Comparison of ENCODE assay signal across 16 cellular contexts in genomic region chr4:53505947-53506346, GRCh38.
DNase-seq lines count a peak whose midpoint lies in the region; ATAC-seq and TF ChIP-seq lines count a peak whose summit lies in the region.
"Had no signal": no experiment of that assay in that cellular context is flagged by ENCODE, and none has a peak within 500 bp of the region (broad histone marks: within the 10 kb centered on the region; RNA-seq: fewer than 3 reads in every experiment).

No MANE protein-coding gene starts in this region.

- in situ Hi-C loops in astrocyte of the spinal cord (cut with HindIII; ENCODE audit: low sequenced_read_pairs), result no loop called here

- no peak overlapping the region for H3K27ac ChIP-seq in C4-2B
- H3K27ac ChIP-seq: coronary artery, HL-60 had no signal

- DNase-seq in astrocyte of the spinal cord (ENCODE audit: low read depth, low spot score), result no peak
- no peak for DNase-seq in fibroblast of villous mesenchyme (ENCODE audit: low read depth)
- no peak for DNase-seq in NCI-H2081 (lab: John Stamatoyannopoulos, UW)
- DNase-seq in NCI-H524 treated with DMSO at 0.1 percent for 48 hours (lab: John Stamatoyannopoulos, UW), result no peak
- no peak for DNase-seq in SKM-1 treated with dmso at 0.1 percent for 144 hours (lab: John Stamatoyannopoulos, UW; ENCODE audit: unreplicated experiment)
- DNase-seq: activated CD4-positive, alpha-beta T cell treated with anti-CD3 and anti-CD28 coated beads for 36 hours; CD4-positive, alpha-beta T cell; MV-4-11; OCI-M1; stimulated activated naive CD4-positive, alpha-beta T cell had no signal

- TF ChIP-seq EP300 in Ishikawa (IDR thresholded peaks at IDR 0.05; ENCODE audit: borderline replicate concordance), result no peak

- ATAC-seq in GM19324 (IDR thresholded peaks at IDR 0.05; ENCODE audit: low FRiP score, unreplicated experiment), result no peak
- ATAC-seq: activated CD4-positive, alpha-beta T cell treated with anti-CD3 and anti-CD28 coated beads for 36 hours had no signal

- TF ChIP-seq CTCF in C4-2B (conservative IDR thresholded peaks at IDR 0.05) (peak; percentile 18), astrocyte of the spinal cord (IDR thresholded peaks at IDR 0.05; ENCODE audit: low read depth, low read length) (peak; percentile 43), fibroblast of villous mesenchyme (IDR thresholded peaks at IDR 0.05; ENCODE audit: insufficient read depth, low read depth, low read length) (peak; percentile 33)

- H3K4me3 ChIP-seq in astrocyte of the spinal cord (ENCODE audit: low read depth, low read length), result no peak overlapping the region
- no peak overlapping the region for H3K4me3 ChIP-seq in fibroblast of villous mesenchyme (ENCODE audit: low read depth, low read length)
- H3K4me3 ChIP-seq: coronary artery, HAP-1 had no signal

- TF ChIP-seq RAD21 in Ishikawa (IDR thresholded peaks at IDR 0.05; ENCODE audit: low read depth), result peak; percentile 41; the same call in 1 of the 2 replicates

TF ChIP-seq in Ishikawa, 13 proteins besides CTCF, POLR2A, EP300 and RAD21:
- no peak for TF ChIP-seq TAF1 (IDR thresholded peaks at IDR 0.05; ENCODE audit: low read depth)
- TF ChIP-seq, protein P1, sequence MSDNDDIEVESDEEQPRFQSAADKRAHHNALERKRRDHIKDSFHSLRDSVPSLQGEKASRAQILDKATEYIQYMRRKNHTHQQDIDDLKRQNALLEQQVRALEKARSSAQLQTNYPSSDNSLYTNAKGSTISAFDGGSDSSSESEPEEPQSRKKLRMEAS (IDR thresholded peaks at IDR 0.05), result no peak
- no peak for TF ChIP-seq TCF12 (IDR thresholded peaks at IDR 0.05; ENCODE audit: low read depth)
- TF ChIP-seq ZBTB7A (IDR thresholded peaks at IDR 0.05; ENCODE audit: low read depth), result no peak
- no peak for TF ChIP-seq TEAD4 (IDR thresholded peaks at IDR 0.05)
- no peak for TF ChIP-seq YY1 (IDR thresholded peaks at IDR 0.05; ENCODE audit: low read depth)
- no peak for TF ChIP-seq CEBPB (IDR thresholded peaks at IDR 0.05)
- no peak for TF ChIP-seq CREB1 (IDR thresholded peaks at IDR 0.05; ENCODE audit: low read depth)
- TF ChIP-seq EGR1 (IDR thresholded peaks at IDR 0.05), result no peak
- no peak for TF ChIP-seq FOXM1 (IDR thresholded peaks at IDR 0.05; ENCODE audit: borderline replicate concordance, low read depth)
- no peak for TF ChIP-seq NFIC (IDR thresholded peaks at IDR 0.05)
- TF ChIP-seq, protein P2, sequence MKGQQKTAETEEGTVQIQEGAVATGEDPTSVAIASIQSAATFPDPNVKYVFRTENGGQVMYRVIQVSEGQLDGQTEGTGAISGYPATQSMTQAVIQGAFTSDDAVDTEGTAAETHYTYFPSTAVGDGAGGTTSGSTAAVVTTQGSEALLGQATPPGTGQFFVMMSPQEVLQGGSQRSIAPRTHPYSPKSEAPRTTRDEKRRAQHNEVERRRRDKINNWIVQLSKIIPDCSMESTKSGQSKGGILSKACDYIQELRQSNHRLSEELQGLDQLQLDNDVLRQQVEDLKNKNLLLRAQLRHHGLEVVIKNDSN (IDR thresholded peaks at IDR 0.05), result no peak
- TF ChIP-seq, protein P3, sequence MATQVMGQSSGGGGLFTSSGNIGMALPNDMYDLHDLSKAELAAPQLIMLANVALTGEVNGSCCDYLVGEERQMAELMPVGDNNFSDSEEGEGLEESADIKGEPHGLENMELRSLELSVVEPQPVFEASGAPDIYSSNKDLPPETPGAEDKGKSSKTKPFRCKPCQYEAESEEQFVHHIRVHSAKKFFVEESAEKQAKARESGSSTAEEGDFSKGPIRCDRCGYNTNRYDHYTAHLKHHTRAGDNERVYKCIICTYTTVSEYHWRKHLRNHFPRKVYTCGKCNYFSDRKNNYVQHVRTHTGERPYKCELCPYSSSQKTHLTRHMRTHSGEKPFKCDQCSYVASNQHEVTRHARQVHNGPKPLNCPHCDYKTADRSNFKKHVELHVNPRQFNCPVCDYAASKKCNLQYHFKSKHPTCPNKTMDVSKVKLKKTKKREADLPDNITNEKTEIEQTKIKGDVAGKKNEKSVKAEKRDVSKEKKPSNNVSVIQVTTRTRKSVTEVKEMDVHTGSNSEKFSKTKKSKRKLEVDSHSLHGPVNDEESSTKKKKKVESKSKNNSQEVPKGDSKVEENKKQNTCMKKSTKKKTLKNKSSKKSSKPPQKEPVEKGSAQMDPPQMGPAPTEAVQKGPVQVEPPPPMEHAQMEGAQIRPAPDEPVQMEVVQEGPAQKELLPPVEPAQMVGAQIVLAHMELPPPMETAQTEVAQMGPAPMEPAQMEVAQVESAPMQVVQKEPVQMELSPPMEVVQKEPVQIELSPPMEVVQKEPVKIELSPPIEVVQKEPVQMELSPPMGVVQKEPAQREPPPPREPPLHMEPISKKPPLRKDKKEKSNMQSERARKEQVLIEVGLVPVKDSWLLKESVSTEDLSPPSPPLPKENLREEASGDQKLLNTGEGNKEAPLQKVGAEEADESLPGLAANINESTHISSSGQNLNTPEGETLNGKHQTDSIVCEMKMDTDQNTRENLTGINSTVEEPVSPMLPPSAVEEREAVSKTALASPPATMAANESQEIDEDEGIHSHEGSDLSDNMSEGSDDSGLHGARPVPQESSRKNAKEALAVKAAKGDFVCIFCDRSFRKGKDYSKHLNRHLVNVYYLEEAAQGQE (IDR thresholded peaks at IDR 0.05; ENCODE audit: low read depth), result no peak
TF ChIP-seq in Ishikawa: peak in this region for 0.
